30 cellular contexts compared by ENCODE assay signal in the genomic region with DNA sequence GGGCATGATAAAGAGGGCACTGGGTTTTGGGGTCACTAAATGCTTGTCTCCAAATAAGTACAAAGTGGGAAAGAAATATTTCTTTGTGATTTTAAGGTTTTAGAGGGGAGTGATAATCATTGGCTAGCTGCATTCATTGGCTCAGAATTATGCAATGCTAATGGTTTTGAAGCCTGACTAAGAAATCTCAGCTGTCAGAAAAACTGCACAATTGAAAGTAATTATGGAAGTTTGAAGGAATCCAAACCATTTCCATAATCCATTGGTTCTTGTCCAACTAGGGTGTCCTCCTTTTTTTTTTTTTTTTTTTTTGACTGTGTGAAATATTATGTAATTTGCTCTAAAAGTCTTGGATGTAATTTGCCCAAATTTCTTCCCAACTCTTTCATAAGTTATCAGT.
"Had no signal": no experiment of that assay in that cellular context is flagged by ENCODE, and none has a peak within 500 bp of the region (broad histone marks: within the 10 kb centered on the region; RNA-seq: fewer than 3 reads in every experiment).

No MANE protein-coding gene starts in this region.

- ATAC-seq: activated CD4-positive, CD25-positive, alpha-beta regulatory T cell treated with anti-CD3 and anti-CD28 coated beads, Interleukin-2, amount 50 U/mL, for 24 hours; activated CD8-positive, alpha-beta T cell treated with anti-CD3 and anti-CD28 coated beads for 36 hours; activated T-cell treated with anti-CD3 and anti-CD28 coated beads, Interleukin-2, amount 50 U/mL, for 4 hours; activated T-helper 17 cell treated with anti-CD3 and anti-CD28 coated beads, Interleukin-2, amount 50 U/mL, for 72 hours; body of pancreas; effector memory CD8-positive, alpha-beta T cell; T-helper 17 cell had no signal

- H3K9me3 ChIP-seq: body of pancreas, esophagus muscularis mucosa had no signal

- H3K4me3 Mint-ChIP-seq: activated B cell treated with CpG ODN at 0.5 μM for 24 hours; activated CD8-positive, alpha-beta T cell treated with anti-CD3 and anti-CD28 coated beads for 36 hours; activated naive CD8-positive, alpha-beta T cell; activated T-cell treated with anti-CD3 and anti-CD28 coated beads, Interleukin-2, amount 50 U/mL, for 4 hours; activated T-helper 17 cell treated with anti-CD3 and anti-CD28 coated beads, Interleukin-2, amount 50 U/mL, for 72 hours; effector memory CD8-positive, alpha-beta T cell; T-helper 17 cell; T-helper 2 cell treated with Interferon-gamma antibody and Interleukin-4, amounts not matched to agents 5 μg/mL and 100 μg/mL, for 36 hours had no signal

- H3K27me3 ChIP-seq: body of pancreas, esophagus muscularis mucosa had no signal

- H3K4me3 ChIP-seq: body of pancreas, esophagus muscularis mucosa had no signal

- H3K36me3 Mint-ChIP-seq: activated naive CD8-positive, alpha-beta T cell had no signal

- H3K27ac Mint-ChIP-seq: activated B cell treated with CpG ODN at 0.5 μM for 24 hours; activated CD8-positive, alpha-beta T cell treated with anti-CD3 and anti-CD28 coated beads for 36 hours; activated naive CD8-positive, alpha-beta T cell; activated T-helper 17 cell treated with anti-CD3 and anti-CD28 coated beads, Interleukin-2, amount 50 U/mL, for 72 hours; effector memory CD8-positive, alpha-beta T cell; T-helper 17 cell; T-helper 2 cell treated with Interferon-gamma antibody and Interleukin-4, amounts not matched to agents 5 μg/mL and 100 μg/mL, for 36 hours had no signal

- H3K9me3 Mint-ChIP-seq: activated B cell treated with CpG ODN at 0.5 μM for 24 hours; activated CD8-positive, alpha-beta T cell treated with anti-CD3 and anti-CD28 coated beads for 36 hours; activated T-cell treated with anti-CD3 and anti-CD28 coated beads, Interleukin-2, amount 50 U/mL, for 4 hours; activated T-helper 17 cell treated with anti-CD3 and anti-CD28 coated beads, Interleukin-2, amount 50 U/mL, for 72 hours; T-helper 2 cell treated with Interferon-gamma antibody and Interleukin-4, amounts not matched to agents 5 μg/mL and 100 μg/mL, for 36 hours had no signal

- H3K4me1 Mint-ChIP-seq: activated T-helper 17 cell treated with anti-CD3 and anti-CD28 coated beads, Interleukin-2, amount 50 U/mL, for 72 hours; T-helper 17 cell had no signal

- H3K4me1 ChIP-seq: body of pancreas had no signal

- DNase-seq: activated B cell treated with CpG ODN at 0.5 μM for 24 hours; activated CD4-positive, alpha-beta T cell treated with anti-CD3 and anti-CD28 coated beads for 48 hours; activated CD4-positive, alpha-beta T cell treated with anti-CD3 and anti-CD28 coated beads, Interleukin-2, amount 50 U/mL, for 1 hour; activated CD4-positive, alpha-beta T cell treated with anti-CD3 and anti-CD28 coated beads, Interleukin-2, amount 50 U/mL, for 48 hours; activated CD8-positive, alpha-beta memory T cell treated with anti-CD3 and anti-CD28 coated beads for 24 hours; activated CD8-positive, alpha-beta T cell treated with anti-CD3 and anti-CD28 coated beads for 36 hours; activated effector memory CD4-positive, alpha-beta T cell treated with Interleukin-2 at 50 U/mL for 16 hours; activated gamma-delta T cell treated with Interleukin-2 at 50 U/mL for 16 hours; activated naive CD4-positive, alpha-beta T cell treated with anti-CD3 and anti-CD28 coated beads, Interleukin-2, amount 50 U/mL, for 16 hours; activated naive CD4-positive, alpha-beta T cell treated with Interleukin-2 at 50 U/mL for 16 hours; activated T-cell treated with anti-CD3 and anti-CD28 coated beads, Interleukin-2, amount 50 U/mL, for 4 hours; amygdala; aorta; body of pancreas; caudate nucleus; cortex of kidney; dermis blood vessel endothelial cell; effector CD4-positive, alpha-beta T cell; effector memory CD8-positive, alpha-beta T cell; erythroblast; foreskin fibroblast; T-helper 1 cell; T-helper 17 cell; T1000; WERI-Rb-1 had no signal

- H3K27ac ChIP-seq: body of pancreas, esophagus muscularis mucosa, WERI-Rb-1 had no signal

- H3K36me3 ChIP-seq: esophagus muscularis mucosa, WERI-Rb-1 had no signal

- H3K27me3 Mint-ChIP-seq: activated B cell treated with CpG ODN at 0.5 μM for 24 hours had no signal
